In the genomic region with DNA sequence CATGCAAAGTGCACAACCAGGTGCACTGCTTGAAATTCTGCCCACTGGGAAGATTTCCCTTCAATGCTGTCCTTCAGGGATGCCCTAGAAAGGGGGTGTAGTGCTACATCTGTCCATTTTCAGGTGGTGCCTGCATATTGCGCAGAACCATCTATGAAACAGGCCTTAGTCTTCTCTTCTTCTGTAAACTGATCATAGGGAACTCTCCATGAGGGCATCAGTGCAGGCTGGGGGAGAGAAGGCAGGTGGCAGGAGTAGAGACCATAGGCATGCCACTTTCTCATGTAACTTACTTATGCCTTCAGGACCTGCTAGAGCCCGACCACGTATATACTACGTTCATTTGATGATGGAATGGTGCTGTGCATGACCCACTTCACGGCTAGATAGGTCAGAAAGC, we compare ENCODE assay signal across 11 cellular contexts.
"Had no signal": no experiment of that assay in that cellular context is flagged by ENCODE, and none has a peak within 500 bp of the region (broad histone marks: within the 10 kb centered on the region; RNA-seq: fewer than 3 reads in every experiment).

No MANE protein-coding gene starts in this region.

- H3K4me2 ChIP-seq: GM23338 had no signal

- H3K4me3 ChIP-seq: GM23248, GM23338, HAP-1 had no signal

- FAIRE-seq: H1, H54 had no signal

- H3K9me3 ChIP-seq: HAP-1 had no signal

- H2AFZ ChIP-seq: GM23248, GM23338 had no signal

- ATAC-seq: GM23338, HCT116 had no signal

- H3K4me1 ChIP-seq: HAP-1 had no signal

- H3K27ac ChIP-seq: GM23248 had no signal

- DNase-seq: GM23248, GOT3, H7, H9, HCEC 1CT, HFFc6 had no signal

- H3K36me3 ChIP-seq: HAP-1 had no signal
